17 cellular contexts compared by ENCODE assay signal in the genomic region with DNA sequence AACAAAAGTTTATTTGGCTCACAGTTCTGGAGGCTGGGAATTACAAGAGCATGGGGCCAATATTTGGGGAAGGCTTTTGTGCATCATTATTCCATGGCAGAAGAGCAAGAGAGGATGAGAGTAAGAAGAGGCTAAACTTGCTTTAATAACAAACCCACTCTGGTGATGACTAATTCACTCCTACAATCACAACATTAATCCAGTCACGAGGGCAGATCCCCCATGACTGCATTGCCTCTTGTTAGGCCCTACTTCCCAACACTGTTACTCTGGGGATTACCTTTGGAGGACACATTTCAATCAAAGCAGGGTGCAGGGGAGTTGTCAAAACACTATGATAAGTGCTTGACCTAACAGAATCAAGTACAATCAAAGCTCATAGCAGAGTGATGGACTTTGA.
DNase-seq lines count a peak whose midpoint lies in the region; ATAC-seq and TF ChIP-seq lines count a peak whose summit lies in the region.
"Had no signal": no experiment of that assay in that cellular context is flagged by ENCODE, and none has a peak within 500 bp of the region (broad histone marks: within the 10 kb centered on the region; RNA-seq: fewer than 3 reads in every experiment).

No MANE protein-coding gene starts in this region.

- no peak overlapping the region for H3K4me3 Mint-ChIP-seq in activated CD8-positive, alpha-beta T cell treated with anti-CD3 and anti-CD28 coated beads for 36 hours
- no peak overlapping the region for H3K4me3 Mint-ChIP-seq in activated CD8-positive, alpha-beta T cell treated with anti-CD3 and anti-CD28 coated beads, Interleukin-2, amount 10 ng/mL, durations not matched to agents 7 days and 5 days
- no peak overlapping the region for H3K4me3 Mint-ChIP-seq in activated T-helper 17 cell treated with anti-CD3 and anti-CD28 coated beads, Interleukin-2, amount 50 U/mL, for 72 hours
- no peak overlapping the region for H3K4me3 Mint-ChIP-seq in stimulated activated memory B cell treated with anti-CD40 and anti-IgM and Interleukin-4, amounts not matched to agents 10 μg/mL and 1 μg/mL and 100 μg/mL, for 72 hours
- H3K4me3 Mint-ChIP-seq: CD4-positive, CD25-positive, alpha-beta regulatory T cell; H9; memory B cell had no signal

- ATAC-seq in activated CD8-positive, alpha-beta T cell treated with anti-CD3 and anti-CD28 coated beads for 36 hours, result peak; percentile 27
- no peak for ATAC-seq in activated CD8-positive, alpha-beta T cell treated with anti-CD3 and anti-CD28 coated beads, Interleukin-2, amount 10 ng/mL, durations not matched to agents 7 days and 5 days
- ATAC-seq in activated T-helper 17 cell treated with anti-CD3 and anti-CD28 coated beads, Interleukin-2, amount 50 U/mL, for 72 hours (replicated peaks), result no peak
- no peak for ATAC-seq in stimulated activated memory B cell treated with anti-CD40 and anti-IgM and Interleukin-4, amounts not matched to agents 10 μg/mL and 1 μg/mL and 100 μg/mL, for 72 hours
- ATAC-seq in GM18519 (IDR thresholded peaks at IDR 0.05; ENCODE audit: low FRiP score, unreplicated experiment), result no peak
- ATAC-seq: body of pancreas, gastrocnemius medialis, right lobe of liver had no signal

- no peak for TF ChIP-seq CTCF in activated CD8-positive, alpha-beta T cell treated with anti-CD3 and anti-CD28 coated beads for 36 hours (IDR thresholded peaks at IDR 0.05)
- TF ChIP-seq CTCF in fibroblast of mammary gland (conservative IDR thresholded peaks at IDR 0.05; ENCODE audit: control insufficient read depth, insufficient read depth, low read depth, low read length), result no peak

- no peaks in the 10 kb centered on the region for H3K36me3 Mint-ChIP-seq in activated CD8-positive, alpha-beta T cell treated with anti-CD3 and anti-CD28 coated beads for 36 hours (ENCODE audit: low read depth)
- no peaks in the 10 kb centered on the region for H3K36me3 Mint-ChIP-seq in activated CD8-positive, alpha-beta T cell treated with anti-CD3 and anti-CD28 coated beads, Interleukin-2, amount 10 ng/mL, durations not matched to agents 7 days and 5 days (ENCODE audit: low read depth)
- no peaks in the 10 kb centered on the region for H3K36me3 Mint-ChIP-seq in activated T-helper 17 cell treated with anti-CD3 and anti-CD28 coated beads, Interleukin-2, amount 50 U/mL, for 72 hours (ENCODE audit: low read depth)
- peaks cover 19% of the 10 kb centered on the region for H3K36me3 Mint-ChIP-seq in stimulated activated memory B cell treated with anti-CD40 and anti-IgM and Interleukin-4, amounts not matched to agents 10 μg/mL and 1 μg/mL and 100 μg/mL, for 72 hours
- H3K36me3 Mint-ChIP-seq: CD4-positive, CD25-positive, alpha-beta regulatory T cell had no signal

- intact Hi-C loops in activated CD8-positive, alpha-beta T cell treated with anti-CD3 and anti-CD28 coated beads for 36 hours (cut with micrococcal nuclease), result no loop called here

- H3K27ac Mint-ChIP-seq in activated CD8-positive, alpha-beta T cell treated with anti-CD3 and anti-CD28 coated beads for 36 hours, result no peak overlapping the region
- H3K27ac Mint-ChIP-seq in activated CD8-positive, alpha-beta T cell treated with anti-CD3 and anti-CD28 coated beads, Interleukin-2, amount 10 ng/mL, durations not matched to agents 7 days and 5 days, result no peak overlapping the region
- peak overlapping the region; percentile 44 for H3K27ac Mint-ChIP-seq in activated T-helper 17 cell treated with anti-CD3 and anti-CD28 coated beads, Interleukin-2, amount 50 U/mL, for 72 hours
- H3K27ac Mint-ChIP-seq in stimulated activated memory B cell treated with anti-CD40 and anti-IgM and Interleukin-4, amounts not matched to agents 10 μg/mL and 1 μg/mL and 100 μg/mL, for 72 hours, result peak overlapping the region; percentile 47
- H3K27ac Mint-ChIP-seq: memory B cell had no signal

- POLR2A ChIA-PET in activated CD8-positive, alpha-beta T cell treated with anti-CD3 and anti-CD28 coated beads for 36 hours (lab: Charles Lee), result no interaction called here
- POLR2A ChIA-PET in activated CD8-positive, alpha-beta T cell treated with anti-CD3 and anti-CD28 coated beads, Interleukin-2, amount 10 ng/mL, durations not matched to agents 7 days and 5 days (lab: Charles Lee), result no interaction called here

- H3K27me3 Mint-ChIP-seq in activated CD8-positive, alpha-beta T cell treated with anti-CD3 and anti-CD28 coated beads for 36 hours, result no peaks in the 10 kb centered on the region
- no peaks in the 10 kb centered on the region for H3K27me3 Mint-ChIP-seq in activated CD8-positive, alpha-beta T cell treated with anti-CD3 and anti-CD28 coated beads, Interleukin-2, amount 10 ng/mL, durations not matched to agents 7 days and 5 days (ENCODE audit: low read depth)
- no peaks in the 10 kb centered on the region for H3K27me3 Mint-ChIP-seq in activated T-helper 17 cell treated with anti-CD3 and anti-CD28 coated beads, Interleukin-2, amount 50 U/mL, for 72 hours
- no peaks in the 10 kb centered on the region for H3K27me3 Mint-ChIP-seq in stimulated activated memory B cell treated with anti-CD40 and anti-IgM and Interleukin-4, amounts not matched to agents 10 μg/mL and 1 μg/mL and 100 μg/mL, for 72 hours
- H3K27me3 Mint-ChIP-seq: CD4-positive, CD25-positive, alpha-beta regulatory T cell; memory B cell had no signal

- H3K4me3 ChIP-seq in fibroblast of mammary gland (ENCODE audit: control insufficient read depth, low read depth, low read length), result no peak overlapping the region
- H3K4me3 ChIP-seq: body of pancreas, gastrocnemius medialis, right lobe of liver had no signal

- CTCF ChIA-PET in activated CD8-positive, alpha-beta T cell treated with anti-CD3 and anti-CD28 coated beads for 36 hours (lab: Charles Lee), result interaction anchor here (2.3 kb wide), 1 partner anchor 130 kb away, joined by 5 read pairs; no protein-coding TSS in a partner anchor
- CTCF ChIA-PET in activated CD8-positive, alpha-beta T cell treated with anti-CD3 and anti-CD28 coated beads, Interleukin-2, amount 10 ng/mL, durations not matched to agents 7 days and 5 days (lab: Charles Lee), result no interaction called here

- H3K4me1 Mint-ChIP-seq in activated CD8-positive, alpha-beta T cell treated with anti-CD3 and anti-CD28 coated beads for 36 hours (ENCODE audit: low read depth), result peaks cover 35% of the 10 kb centered on the region
- no peaks in the 10 kb centered on the region for H3K4me1 Mint-ChIP-seq in activated CD8-positive, alpha-beta T cell treated with anti-CD3 and anti-CD28 coated beads, Interleukin-2, amount 10 ng/mL, durations not matched to agents 7 days and 5 days (ENCODE audit: low read depth)
- H3K4me1 Mint-ChIP-seq in activated T-helper 17 cell treated with anti-CD3 and anti-CD28 coated beads, Interleukin-2, amount 50 U/mL, for 72 hours, result peaks cover 21% of the 10 kb centered on the region
- peaks cover 50% of the 10 kb centered on the region for H3K4me1 Mint-ChIP-seq in stimulated activated memory B cell treated with anti-CD40 and anti-IgM and Interleukin-4, amounts not matched to agents 10 μg/mL and 1 μg/mL and 100 μg/mL, for 72 hours

- no peak for DNase-seq in activated CD8-positive, alpha-beta T cell treated with anti-CD3 and anti-CD28 coated beads for 36 hours
- DNase-seq in activated CD8-positive, alpha-beta T cell treated with anti-CD3 and anti-CD28 coated beads, Interleukin-2, amount 10 ng/mL, durations not matched to agents 7 days and 5 days, result no peak
- peak; percentile 73 for DNase-seq in fibroblast of mammary gland (ENCODE audit: low read depth)
- no peak for DNase-seq in SHP77 (lab: John Stamatoyannopoulos, UW)
- DNase-seq in stimulated activated CD4-positive, alpha-beta T cell treated with anti-CD3 and anti-CD28 coated beads, Interleukin-12 subunit alpha, Interleukin-12 subunit beta, amount 100 ng/mL, for 4 hours, result no peak
- DNase-seq: activated effector memory CD4-positive, alpha-beta T cell treated with anti-CD3 and anti-CD28 coated beads, Interleukin-2, amount 50 U/mL, for 16 hours; body of pancreas; CD4-positive, CD25-positive, alpha-beta regulatory T cell; effector CD8-positive, alpha-beta T cell; gastrocnemius medialis; H9; right lobe of liver; stimulated activated CD4-positive, alpha-beta T cell treated with anti-CD3 and anti-CD28 coated beads, Interleukin-4, amount 100 ng/mL, for 4 hours had no signal

- no peaks in the 10 kb centered on the region for H3K9me3 Mint-ChIP-seq in activated CD8-positive, alpha-beta T cell treated with anti-CD3 and anti-CD28 coated beads for 36 hours
- H3K9me3 Mint-ChIP-seq in activated CD8-positive, alpha-beta T cell treated with anti-CD3 and anti-CD28 coated beads, Interleukin-2, amount 10 ng/mL, durations not matched to agents 7 days and 5 days (ENCODE audit: insufficient read depth), result no peaks in the 10 kb centered on the region
- no peaks in the 10 kb centered on the region for H3K9me3 Mint-ChIP-seq in activated T-helper 17 cell treated with anti-CD3 and anti-CD28 coated beads, Interleukin-2, amount 50 U/mL, for 72 hours
- no peaks in the 10 kb centered on the region for H3K9me3 Mint-ChIP-seq in stimulated activated memory B cell treated with anti-CD40 and anti-IgM and Interleukin-4, amounts not matched to agents 10 μg/mL and 1 μg/mL and 100 μg/mL, for 72 hours
- H3K9me3 Mint-ChIP-seq: H9, memory B cell had no signal

Comparison
In these comparisons a context has a peak if more than half of its experiments do, and no peak if none do; other contexts are left out.
1. H3K27ac Mint-ChIP-seq: peak in activated T-helper 17 cell treated with anti-CD3 and anti-CD28 coated beads, Interleukin-2, amount 50 U/mL, for 72 hours (single experiment) and stimulated activated memory B cell treated with anti-CD40 and anti-IgM and Interleukin-4, amounts not matched to agents 10 μg/mL and 1 μg/mL and 100 μg/mL, for 72 hours (single experiment); none in activated CD8-positive, alpha-beta T cell treated with anti-CD3 and anti-CD28 coated beads for 36 hours (single experiment) and activated CD8-positive, alpha-beta T cell treated with anti-CD3 and anti-CD28 coated beads, Interleukin-2, amount 10 ng/mL, durations not matched to agents 7 days and 5 days (single experiment).